ENCODE assay signal across 24 cellular contexts in genomic region chr12:2312156-2312555, GRCh38.
"Had no signal": no experiment of that assay in that cellular context is flagged by ENCODE, and none has a peak within 500 bp of the region (broad histone marks: within the 10 kb centered on the region; RNA-seq: fewer than 3 reads in every experiment).

No MANE protein-coding gene starts in this region.

- H3K27me3 ChIP-seq: esophagus muscularis mucosa, gastrocnemius medialis, pancreas, right atrium auricular region, upper lobe of left lung had no signal

- H3K27ac ChIP-seq: gastrocnemius medialis, pancreas, psoas muscle, thoracic aorta, upper lobe of left lung had no signal

- H3K9me3 ChIP-seq: esophagus muscularis mucosa, pancreas, right atrium auricular region, thoracic aorta had no signal

- H3K4me1 ChIP-seq: gastrocnemius medialis, pancreas, psoas muscle had no signal

- H3K36me3 ChIP-seq: esophagus muscularis mucosa, gastrocnemius medialis, pancreas, thoracic aorta, upper lobe of left lung had no signal

- ATAC-seq: activated CD4-positive, alpha-beta T cell treated with anti-CD3 and anti-CD28 coated beads for 36 hours; activated CD8-positive, alpha-beta memory T cell treated with anti-CD3 and anti-CD28 coated beads, Interleukin-2, amount 10 ng/mL, durations not matched to agents 7 days and 5 days; activated CD8-positive, alpha-beta T cell treated with anti-CD3 and anti-CD28 coated beads, Interleukin-2, amount 10 ng/mL, durations not matched to agents 7 days and 5 days; activated naive CD8-positive, alpha-beta T cell treated with anti-CD3 and anti-CD28 coated beads, Interleukin-2, amount 50 U/mL, for 24 hours; gastrocnemius medialis; left cardiac atrium; left ventricle myocardium superior; naive thymus-derived CD4-positive, alpha-beta T cell; pancreas; psoas muscle; stimulated activated naive CD8-positive, alpha-beta T cell treated with anti-CD3 and anti-CD28 coated beads, Interleukin-15, Interleukin-2, amounts not matched to agents 100 U/mL and 50 U/mL, for 24 hours had no signal

- DNase-seq: activated CD4-positive, alpha-beta T cell treated with anti-CD3 and anti-CD28 coated beads for 36 hours; activated CD4-positive, CD25-positive, alpha-beta regulatory T cell; activated CD8-positive, alpha-beta memory T cell treated with anti-CD3 and anti-CD28 coated beads, Interleukin-2, amount 10 ng/mL, durations not matched to agents 7 days and 5 days; activated CD8-positive, alpha-beta T cell treated with anti-CD3 and anti-CD28 coated beads, Interleukin-2, amount 10 ng/mL, durations not matched to agents 7 days and 5 days; activated naive CD8-positive, alpha-beta T cell treated with anti-CD3 and anti-CD28 coated beads, Interleukin-2, amount 50 U/mL, for 24 hours; activated T-cell treated with anti-CD3 and anti-CD28 coated beads, Interleukin-2, amount 50 U/mL, for 48 hours; dermis blood vessel endothelial cell; effector CD4-positive, alpha-beta T cell; gastrocnemius medialis; glutamatergic neuron; islet precursor cell; left cardiac atrium; left ventricle myocardium superior; naive thymus-derived CD4-positive, alpha-beta T cell; pancreas; psoas muscle; stimulated activated CD4-positive, alpha-beta T cell treated with anti-CD3 and anti-CD28 coated beads, Interleukin-12 subunit alpha, Interleukin-12 subunit beta, amount 100 ng/mL, for 4 hours; stimulated activated CD4-positive, alpha-beta T cell treated with anti-CD3 and anti-CD28 coated beads, Interleukin-4, amount 100 ng/mL, for 1 hour; stimulated activated naive CD8-positive, alpha-beta T cell treated with anti-CD3 and anti-CD28 coated beads, Interleukin-15, Interleukin-2, amounts not matched to agents 100 U/mL and 50 U/mL, for 24 hours; T-helper 1 cell had no signal

- H3K4me3 ChIP-seq: esophagus muscularis mucosa, gastrocnemius medialis, pancreas, psoas muscle, right atrium auricular region, thoracic aorta, upper lobe of left lung had no signal
